Comparison of ENCODE assay signal across 8 cellular contexts in the genomic region with DNA sequence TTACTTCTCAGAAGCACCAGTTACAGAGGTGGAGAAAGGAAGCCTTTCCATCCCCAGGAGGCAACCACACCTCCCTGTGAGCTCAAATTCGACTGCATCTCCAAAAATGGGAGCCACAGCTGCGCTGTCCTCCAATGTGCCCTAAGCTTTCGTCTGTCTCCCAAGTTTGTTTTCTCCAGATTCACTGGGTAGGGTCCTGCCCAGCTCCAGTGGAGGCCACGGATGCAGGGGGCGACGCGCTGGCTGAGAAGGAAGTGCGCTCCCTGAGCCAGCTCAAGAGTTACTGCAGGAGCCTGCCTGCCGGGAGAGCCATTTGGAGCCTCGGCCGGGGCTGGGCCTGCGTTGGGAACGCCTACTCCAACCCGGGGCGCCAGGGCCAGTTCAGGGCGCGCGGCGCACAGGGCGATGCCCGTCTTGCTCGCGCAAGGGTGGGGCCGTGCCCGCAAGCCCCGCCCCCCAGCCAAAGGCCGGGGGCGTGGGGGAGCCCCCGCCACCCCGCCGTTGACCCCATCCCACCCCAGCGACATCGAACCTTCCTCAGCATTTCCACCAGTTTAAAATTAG. TPM values are rescaled to one million over a fixed set of nuclear protein-coding genes. Genes with fewer than 3 reads are reported as not detected.
DNase-seq lines count a peak whose midpoint lies in the region; ATAC-seq and TF ChIP-seq lines count a peak whose summit lies in the region.

No MANE protein-coding gene starts in this region.

- DNase-seq in AG09319 (ENCODE audit: extremely low read depth, low read depth) (peak; percentile 66), NCI-H748 treated with DMSO at 0.1 percent for 48 hours (lab: John Stamatoyannopoulos, UW) (peak; percentile 40)
- peak; percentile 70 to 77 (median 73) for DNase-seq in activated CD8-positive, alpha-beta memory T cell treated with anti-CD3 and anti-CD28 coated beads for 48 hours (ENCODE audit: low read depth in 2 of 3, low spot score in 2 of 3)
- DNase-seq in stimulated activated CD8-positive, alpha-beta memory T cell treated with anti-CD3 and anti-CD28 coated beads, Interleukin-15, amount 100 ng/mL, for 1 hour (ENCODE audit: low read depth) = peak; percentile 42

- H3K36me3 ChIP-seq in endocrine pancreas (ENCODE audit: control insufficient read depth, insufficient read depth, low read length) (no peaks in the 10 kb centered on the region), mesodermal cell (ENCODE audit: control insufficient read depth, insufficient read depth, low read length) (peaks cover 14% of the 10 kb centered on the region)

- no peak; the same call in 1 of the 2 replicates for TF ChIP-seq CTCF in AG09319 (IDR thresholded peaks at IDR 0.05; ENCODE audit: low read depth, low read length)

- peak overlapping the region; percentile 79 for H3K9ac ChIP-seq in endocrine pancreas (ENCODE audit: control insufficient read depth, insufficient read depth, low read length)

- in situ Hi-C loops in GM18951 (cut with MboI; ENCODE audit: low sequenced_read_pairs, unreplicated experiment) = no loop called here

- H3K27me3 ChIP-seq in endocrine pancreas (ENCODE audit: control insufficient read depth, insufficient read depth, low read length) = no peaks in the 10 kb centered on the region

- peaks cover 18% of the 10 kb centered on the region for H3K4me1 ChIP-seq in endocrine pancreas (ENCODE audit: control insufficient read depth, insufficient read depth, low read length)
- peaks cover 17% of the 10 kb centered on the region for H3K4me1 ChIP-seq in mesodermal cell (ENCODE audit: control insufficient read depth, insufficient read depth, low read length, poor library complexity, severe bottlenecking)

- peak; percentile 61 for TF ChIP-seq POLR2A in GM18951 (IDR thresholded peaks at IDR 0.05; ENCODE audit: extremely low read depth, insufficient read depth, insufficient read length)

- peak; percentile 91 for ATAC-seq in HG03139 (IDR thresholded peaks at IDR 0.05; ENCODE audit: unreplicated experiment)

- peak overlapping the region; percentile 94 for H3K4me3 ChIP-seq in endocrine pancreas (ENCODE audit: control insufficient read depth, insufficient read depth, low read length)
- peak overlapping the region; percentile 53 for H3K4me3 ChIP-seq in mesodermal cell (ENCODE audit: extremely low read depth, insufficient read depth, low read length, poor library complexity, severe bottlenecking)

- WGBS in mesodermal cell (ENCODE audit: insufficient coverage in 2 of 2), 2 experiments = 2% methylated on average over 15 to 29 of the region's 33 CpGs

- H3K27ac ChIP-seq in mesodermal cell (ENCODE audit: low read depth, low read length, severe bottlenecking) = peak overlapping the region; percentile 99

- no peaks in the 10 kb centered on the region for H3K9me3 ChIP-seq in endocrine pancreas (ENCODE audit: control insufficient read depth, low read length)
- no peaks in the 10 kb centered on the region for H3K9me3 ChIP-seq in mesodermal cell (ENCODE audit: control insufficient read depth, low read length)

RNA-seq across cellular contexts. Expression of a gene that starts 19.5 kb away (rescaled TPM):
- polyA plus RNA-seq in mesodermal cell (2013, experiment 1 of 2) = 31.1 TPM
- 30.0 TPM for polyA plus RNA-seq in mesodermal cell (2013, experiment 2 of 2)

Comparison
In these comparisons a context has a peak if more than half of its experiments do, and no peak if none do; other contexts are left out.
1. Peak in every context shown above with its lines: DNase-seq, ATAC-seq, H3K4me3 ChIP-seq and H3K27ac ChIP-seq.